In genomic region chr1:22915280-22915679, GRCh38 we compare ENCODE assay signal across 34 cellular contexts. TPM values are rescaled to one million over a fixed set of nuclear protein-coding genes. Genes with fewer than 3 reads are reported as not detected.
"Had no signal": no experiment of that assay in that cellular context is flagged by ENCODE, and none has a peak within 500 bp of the region (broad histone marks: within the 10 kb centered on the region; RNA-seq: fewer than 3 reads in every experiment).

No MANE protein-coding gene starts in this region.

- H3K27me3 Mint-ChIP-seq: activated CD4-positive, alpha-beta T cell treated with anti-CD3 and anti-CD28 coated beads for 36 hours; activated naive CD4-positive, alpha-beta T cell treated with anti-CD3 and anti-CD28 coated beads, Interleukin-2, amount 50 U/mL, for 24 hours had no signal

- DNase-seq: activated CD4-positive, alpha-beta T cell treated with anti-CD3 and anti-CD28 coated beads for 36 hours; activated CD4-positive, alpha-beta T cell treated with anti-CD3 and anti-CD28 coated beads, Interleukin-2, amount 10 ng/mL, durations not matched to agents 7 days and 5 days; activated CD4-positive, alpha-beta T cell treated with anti-CD3 and anti-CD28 coated beads, Interleukin-2, amount 50 U/mL, for 48 hours; activated CD8-positive, alpha-beta T cell treated with anti-CD3 and anti-CD28 coated beads, Interleukin-2, amount 10 ng/mL, durations not matched to agents 7 days and 5 days; activated gamma-delta T cell; activated naive CD4-positive, alpha-beta T cell treated with Interleukin-2 at 50 U/mL for 16 hours; activated naive CD8-positive, alpha-beta T cell treated with anti-CD3 and anti-CD28 coated beads, Interleukin-2, amount 10 ng/mL, durations not matched to agents 7 days and 5 days; activated T-cell treated with anti-CD3 and anti-CD28 coated beads, Interleukin-2, amount 50 U/mL, for 24 hours; amygdala; Karpas-422; NCI-H1105; NCI-H1417 treated with DMSO at 0.1 percent for 48 hours; NCI-H187 treated with DMSO at 0.1 percent for 48 hours; NCI-H510A; NCI-H526; NCI-H748 treated with DMSO at 0.1 percent for 48 hours; NK-92 treated with Interleukin-12 subunit alpha and Interleukin-12 subunit beta, amount 100 ng/mL, for 24 hours; PC-3; Peyer's patch; RPMI8226; SIG-M5; SW 1271; T-helper 1 cell; T-helper 2 cell; T-helper 9 cell had no signal

- H3K4me3 Mint-ChIP-seq: activated CD4-positive, alpha-beta T cell treated with anti-CD3 and anti-CD28 coated beads for 36 hours; activated CD4-positive, alpha-beta T cell treated with anti-CD3 and anti-CD28 coated beads, Interleukin-2, amount 10 ng/mL, durations not matched to agents 7 days and 5 days; activated CD8-positive, alpha-beta T cell treated with anti-CD3 and anti-CD28 coated beads, Interleukin-2, amount 10 ng/mL, durations not matched to agents 7 days and 5 days; activated naive CD4-positive, alpha-beta T cell treated with anti-CD3 and anti-CD28 coated beads, Interleukin-2, amount 50 U/mL, for 24 hours; activated naive CD8-positive, alpha-beta T cell treated with anti-CD3 and anti-CD28 coated beads, Interleukin-2, amount 10 ng/mL, durations not matched to agents 7 days and 5 days; activated T-cell treated with anti-CD3 and anti-CD28 coated beads, Interleukin-2, amount 50 U/mL, for 24 hours had no signal

- H3K27ac Mint-ChIP-seq: activated CD4-positive, alpha-beta T cell treated with anti-CD3 and anti-CD28 coated beads for 36 hours; activated CD4-positive, alpha-beta T cell treated with anti-CD3 and anti-CD28 coated beads, Interleukin-2, amount 10 ng/mL, durations not matched to agents 7 days and 5 days; activated CD8-positive, alpha-beta T cell treated with anti-CD3 and anti-CD28 coated beads, Interleukin-2, amount 10 ng/mL, durations not matched to agents 7 days and 5 days; activated naive CD4-positive, alpha-beta T cell treated with anti-CD3 and anti-CD28 coated beads, Interleukin-2, amount 50 U/mL, for 24 hours; activated naive CD8-positive, alpha-beta T cell treated with anti-CD3 and anti-CD28 coated beads, Interleukin-2, amount 10 ng/mL, durations not matched to agents 7 days and 5 days; activated T-cell treated with anti-CD3 and anti-CD28 coated beads, Interleukin-2, amount 50 U/mL, for 24 hours; activated T-helper 2 cell treated with anti-CD3 and anti-CD28 coated beads, Interferon-gamma antibody, Interleukin-2, Interleukin-4, amounts not matched to agents 10 μg/mL and 5 μg/mL and 100 μg/mL, durations not matched to agents 14 hours and 24 hours and 36 hours had no signal

- H3K9me3 ChIP-seq: ascending aorta, breast epithelium, Peyer's patch had no signal

- H3K36me3 ChIP-seq: ascending aorta, breast epithelium had no signal

- H3K4me1 Mint-ChIP-seq: activated CD4-positive, alpha-beta T cell treated with anti-CD3 and anti-CD28 coated beads for 36 hours; activated CD4-positive, alpha-beta T cell treated with anti-CD3 and anti-CD28 coated beads, Interleukin-2, amount 10 ng/mL, durations not matched to agents 7 days and 5 days; activated naive CD4-positive, alpha-beta T cell treated with anti-CD3 and anti-CD28 coated beads, Interleukin-2, amount 50 U/mL, for 24 hours; activated naive CD8-positive, alpha-beta T cell treated with anti-CD3 and anti-CD28 coated beads, Interleukin-2, amount 10 ng/mL, durations not matched to agents 7 days and 5 days had no signal

- H3K4me3 ChIP-seq: ascending aorta, breast epithelium, Peyer's patch had no signal

- H3K36me3 Mint-ChIP-seq: activated naive CD4-positive, alpha-beta T cell treated with anti-CD3 and anti-CD28 coated beads, Interleukin-2, amount 50 U/mL, for 24 hours; activated naive CD8-positive, alpha-beta T cell treated with anti-CD3 and anti-CD28 coated beads, Interleukin-2, amount 10 ng/mL, durations not matched to agents 7 days and 5 days had no signal

- H3K27ac ChIP-seq: ascending aorta, breast epithelium, Peyer's patch had no signal

- H3K27me3 ChIP-seq: ascending aorta, breast epithelium, Peyer's patch had no signal

- H3K4me1 ChIP-seq: ascending aorta, breast epithelium, Peyer's patch had no signal

- H3K9me3 Mint-ChIP-seq: activated CD4-positive, alpha-beta T cell treated with anti-CD3 and anti-CD28 coated beads, Interleukin-2, amount 10 ng/mL, durations not matched to agents 7 days and 5 days; activated naive CD4-positive, alpha-beta T cell treated with anti-CD3 and anti-CD28 coated beads, Interleukin-2, amount 50 U/mL, for 24 hours; activated naive CD8-positive, alpha-beta T cell treated with anti-CD3 and anti-CD28 coated beads, Interleukin-2, amount 10 ng/mL, durations not matched to agents 7 days and 5 days; activated T-cell treated with anti-CD3 and anti-CD28 coated beads, Interleukin-2, amount 50 U/mL, for 24 hours; activated T-helper 2 cell treated with anti-CD3 and anti-CD28 coated beads, Interferon-gamma antibody, Interleukin-2, Interleukin-4, amounts not matched to agents 10 μg/mL and 5 μg/mL and 100 μg/mL, durations not matched to agents 14 hours and 24 hours and 36 hours had no signal

- ATAC-seq: activated CD4-positive, alpha-beta T cell treated with anti-CD3 and anti-CD28 coated beads for 36 hours; activated CD8-positive, alpha-beta T cell treated with anti-CD3 and anti-CD28 coated beads, Interleukin-2, amount 10 ng/mL, durations not matched to agents 7 days and 5 days; PC-3; Right ventricle myocardium inferior had no signal

RNA-seq across cellular contexts. Expression of gene LACTBL1, which starts 57.4 kb away (rescaled TPM):
- total RNA-seq: activated CD4-positive, alpha-beta T cell treated with anti-CD3 and anti-CD28 coated beads for 36 hours; activated CD4-positive, alpha-beta T cell treated with anti-CD3 and anti-CD28 coated beads, Interleukin-2, amount 10 ng/mL, durations not matched to agents 7 days and 5 days; activated CD8-positive, alpha-beta T cell treated with anti-CD3 and anti-CD28 coated beads, Interleukin-2, amount 10 ng/mL, durations not matched to agents 7 days and 5 days; activated naive CD8-positive, alpha-beta T cell treated with anti-CD3 and anti-CD28 coated beads, Interleukin-2, amount 10 ng/mL, durations not matched to agents 7 days and 5 days; activated T-helper 2 cell treated with anti-CD3 and anti-CD28 coated beads, Interferon-gamma antibody, Interleukin-2, Interleukin-4, amounts not matched to agents 10 μg/mL and 5 μg/mL and 100 μg/mL, durations not matched to agents 14 hours and 24 hours and 36 hours; ascending aorta; breast epithelium; cardiac septum; MCF 10A; PC-3; Peyer's patch; Right ventricle myocardium inferior; SK-MEL-5 had no signal
- polyA plus RNA-seq: adipose tissue had no signal
